ENCODE assay signal across 16 cellular contexts in the genomic region with DNA sequence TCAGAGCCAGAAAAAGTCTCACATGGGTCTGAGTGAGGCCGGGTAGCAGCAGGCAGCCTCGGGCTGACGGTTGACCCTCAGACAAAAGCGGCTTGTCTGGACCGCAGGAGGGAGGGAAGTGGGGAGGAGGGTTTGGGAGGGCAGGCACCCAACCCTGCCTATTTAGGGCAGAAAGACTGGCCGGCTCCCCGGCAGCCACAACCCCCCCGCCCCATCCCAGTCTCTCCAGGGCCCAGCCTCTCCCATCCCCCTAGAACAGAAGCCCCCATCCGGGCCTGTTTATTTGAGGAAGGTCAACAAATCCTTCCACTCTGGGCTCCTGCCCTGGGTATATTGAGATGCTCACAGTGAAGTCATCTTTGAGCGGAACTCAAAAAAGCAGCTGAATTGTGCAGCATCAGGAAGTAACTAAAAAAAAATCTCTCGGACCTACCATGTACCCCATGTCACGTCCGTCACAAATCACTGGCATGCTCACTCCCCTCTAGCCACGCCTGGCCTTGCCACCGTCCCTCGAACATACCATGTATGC. TPM values are rescaled to one million over a fixed set of nuclear protein-coding genes. Genes with fewer than 3 reads are reported as not detected.
DNase-seq lines count a peak whose midpoint lies in the region; ATAC-seq and TF ChIP-seq lines count a peak whose summit lies in the region.
"Had no signal": no experiment of that assay in that cellular context is flagged by ENCODE, and none has a peak within 500 bp of the region (broad histone marks: within the 10 kb centered on the region; RNA-seq: fewer than 3 reads in every experiment).

No MANE protein-coding gene starts in this region.

- BruUV-seq in PC-9 (replicated peaks; lab: Mats Ljungman, UMichigan), result no TSS peak

- H3K4me2 ChIP-seq in PC-9, result no peak overlapping the region

- no peaks in the 10 kb centered on the region for H3K9me2 ChIP-seq in PC-9 (ENCODE audit: insufficient read depth)

- 57 to 65% (median 63%) methylated on average over 13 to 16 of the region's 16 CpGs for WGBS in heart left ventricle, 4 donors
- WGBS in aorta, 2 donors, result 4 to 5% methylated on average over 15 to 16 of the region's 16 CpGs

- 0 out of 2 replicates have a peak, but pooled peaks cover 4% of the 10 kb centered on the region for H3F3A ChIP-seq in PC-9 (ENCODE audit: insufficient read depth, low read depth)

- intact Hi-C loops in Right ventricle myocardium inferior (cut with DNase I), result no loop called here
- intact Hi-C loops in cardiac septum (cut with DNase I), result no loop called here
- intact Hi-C loops in heart left ventricle (cut with DNase I), result no loop called here
- intact Hi-C loops in aorta (cut with DNase I), result no loop called here
- intact Hi-C loops in PC-9 (cut with micrococcal nuclease; ENCODE audit: unreplicated experiment), result no loop called here

- H3K79me2 ChIP-seq in PC-9 (ENCODE audit: low read depth), result no peaks in the 10 kb centered on the region

- peaks cover 45% of the 10 kb centered on the region for H3K27me3 Mint-ChIP-seq in nephron progenitor cell (ENCODE audit: low read depth, poor library complexity)

- no peak for DNase-seq in Right ventricle myocardium inferior (ENCODE audit: missing footprints)
- no peak for DNase-seq in cardiac septum (ENCODE audit: low spot score)
- DNase-seq in heart left ventricle, result peak in 2 of 5 donors; percentile 36 to 40
- DNase-seq in nephron progenitor cell, result peak; percentile 16
- peak; percentile 69 to 85 for DNase-seq in aorta
- DNase-seq in NCI-H82 treated with DMSO at 0.1 percent for 48 hours (lab: John Stamatoyannopoulos, UW; ENCODE audit: unreplicated experiment), result no peak
- no peak for DNase-seq in PC-9
- DNase-seq: activated CD4-positive, alpha-beta memory T cell treated with anti-CD3 and anti-CD28 coated beads for 36 hours; DMS53; effector CD4-positive, alpha-beta T cell; naive thymus-derived CD8-positive, alpha-beta T cell; NCI-H1092 treated with DMSO at 0.1 percent for 48 hours; NCI-H748 treated with DMSO at 0.1 percent for 48 hours; stimulated activated naive B cell treated with anti-CD40 and anti-IgM and Interleukin-4, amounts not matched to agents 10 μg/mL and 1 μg/mL and 100 μg/mL, for 72 hours had no signal

- H3K9me3 ChIP-seq in heart left ventricle (no peaks in the 10 kb centered on the region), aorta (ENCODE audit: control insufficient read depth, low read length) (no peaks in the 10 kb centered on the region), PC-9 (ENCODE audit: insufficient read depth, low read depth) (no peaks in the 10 kb centered on the region)

- H3K4me1 Mint-ChIP-seq in nephron progenitor cell, result peaks cover 32% of the 10 kb centered on the region

- peaks cover 0 to 36% (median 0%) of the 10 kb centered on the region in 9 donors for H3K27me3 ChIP-seq in heart left ventricle
- H3K27me3 ChIP-seq in aorta (ENCODE audit: control insufficient read depth in 1 of 2, insufficient read depth in 2 of 2, low read length in 1 of 2), result no peaks in the 10 kb centered on the region
- peaks cover 20% of the 10 kb centered on the region for H3K27me3 ChIP-seq in PC-9 (ENCODE audit: insufficient read depth, low read depth)

- peak overlapping the region in 8 of 12 donors; percentile 10 to 74 (median 52) for H3K27ac ChIP-seq in heart left ventricle
- H3K27ac ChIP-seq in aorta (ENCODE audit: low read depth in 1 of 2, low read length in 2 of 2), result peak overlapping the region; percentile 9 to 88
- no peak overlapping the region for H3K27ac ChIP-seq in PC-9

- ATAC-seq in Right ventricle myocardium inferior (peak; percentile 36), heart left ventricle (peak in 1 of 4 donors; percentile 45), aorta (ENCODE audit: low FRiP score) (peak; percentile 74), HG03520 (IDR thresholded peaks at IDR 0.05; ENCODE audit: unreplicated experiment) (no peak)
- ATAC-seq: naive thymus-derived CD8-positive, alpha-beta T cell; stimulated activated naive B cell treated with anti-CD40 and anti-IgM and Interleukin-4, amounts not matched to agents 10 μg/mL and 1 μg/mL and 100 μg/mL, for 72 hours had no signal

- H3K36me3 ChIP-seq in heart left ventricle, result peaks cover 0 to 11% (median 0%) of the 10 kb centered on the region in 9 donors
- no peaks in the 10 kb centered on the region for H3K36me3 ChIP-seq in aorta (ENCODE audit: control insufficient read depth in 1 of 2, insufficient read depth in 2 of 2, low read length in 1 of 2)
- H3K36me3 ChIP-seq in PC-9 (ENCODE audit: low read depth), result no peaks in the 10 kb centered on the region

- TF ChIP-seq CTCF in heart left ventricle (IDR thresholded peaks at IDR 0.05) (no peak), nephron progenitor cell (IDR thresholded peaks at IDR 0.05) (no peak), PC-9 (conservative IDR thresholded peaks at IDR 0.05) (no peak)

- H2AFZ ChIP-seq in PC-9, result no peak overlapping the region

- peaks cover 55% of the 10 kb centered on the region for H3K36me3 Mint-ChIP-seq in nephron progenitor cell (ENCODE audit: low read depth)

- POLR2A ChIA-PET in PC-9 (lab: Charles Lee; ENCODE audit: unreplicated experiment), result no interaction called here

- peaks cover 16% of the 10 kb centered on the region for H3K9me3 Mint-ChIP-seq in nephron progenitor cell
- H3K9me3 Mint-ChIP-seq: activated CD4-positive, alpha-beta memory T cell treated with anti-CD3 and anti-CD28 coated beads for 36 hours; stimulated activated naive B cell treated with anti-CD40 and anti-IgM and Interleukin-4, amounts not matched to agents 10 μg/mL and 1 μg/mL and 100 μg/mL, for 72 hours had no signal

- H3K4me1 ChIP-seq in heart left ventricle (peaks cover 0 to 19% (median 7%) of the 10 kb centered on the region in 12 donors), aorta (ENCODE audit: control insufficient read depth in 1 of 2, insufficient read depth in 2 of 2, low read length in 2 of 2) (peaks cover 0 to 3% of the 10 kb centered on the region in 2 donors), PC-9 (replicated peaks; ENCODE audit: insufficient read depth) (0 out of 2 replicates have a peak, but pooled peaks cover 5% of the 10 kb centered on the region)

- CTCF ChIA-PET in PC-9 (lab: Charles Lee), result interaction anchor here (0.6 kb wide), 1 partner anchor 105 kb away, joined by 4 read pairs; no protein-coding TSS in a partner anchor

- peak overlapping the region; percentile 92 for H3K27ac Mint-ChIP-seq in nephron progenitor cell
- H3K27ac Mint-ChIP-seq: activated CD4-positive, alpha-beta memory T cell treated with anti-CD3 and anti-CD28 coated beads for 36 hours; activated naive CD8-positive, alpha-beta T cell; stimulated activated naive B cell treated with anti-CD40 and anti-IgM and Interleukin-4, amounts not matched to agents 10 μg/mL and 1 μg/mL and 100 μg/mL, for 72 hours had no signal

- no peaks in the 10 kb centered on the region for H4K20me1 ChIP-seq in PC-9 (ENCODE audit: insufficient read depth)

- TF ChIP-seq POLR2A in heart left ventricle (IDR thresholded peaks at IDR 0.05), result no peak

- peak overlapping the region; percentile 67 for H3K4me3 Mint-ChIP-seq in nephron progenitor cell
- H3K4me3 Mint-ChIP-seq: activated CD4-positive, alpha-beta memory T cell treated with anti-CD3 and anti-CD28 coated beads for 36 hours; activated naive CD8-positive, alpha-beta T cell; naive thymus-derived CD8-positive, alpha-beta T cell; stimulated activated naive B cell treated with anti-CD40 and anti-IgM and Interleukin-4, amounts not matched to agents 10 μg/mL and 1 μg/mL and 100 μg/mL, for 72 hours had no signal

- H3K4me3 ChIP-seq in heart left ventricle, result peak overlapping the region in 1 of 12 donors; percentile 7
- no peak overlapping the region for H3K4me3 ChIP-seq in aorta (ENCODE audit: low read length in 2 of 2)
- no peak overlapping the region for H3K4me3 ChIP-seq in PC-9

RNA-seq across cellular contexts. Expression of a gene that starts 6.3 kb away (rescaled TPM):
- total RNA-seq in Right ventricle myocardium inferior (14.1 TPM), cardiac septum (23.8 TPM), heart left ventricle (10 to 100 TPM in 7 of 9 donors, 1 to 10 TPM in 2; 8.8 to 23.4 (median 15.1) TPM), aorta (100 to 1,000 TPM in 1 of 2 donors, 10 to 100 TPM in 1; 84.1 to 216 TPM), PC-9 (2021) (0.13 TPM in 1 of 2 replicates, not detected in the other)
- polyA plus RNA-seq in heart left ventricle (1 to 10 TPM; 2.4 to 9.1 TPM), aorta (10 to 100 TPM; 24.4 to 47.0 TPM)

RNA-seq across cellular contexts. Expression of a gene that starts 18.7 kb away (rescaled TPM):
- total RNA-seq in Right ventricle myocardium inferior (not detected), cardiac septum (not detected), heart left ventricle (not detected), aorta (1 to 10 TPM; 3.0 to 4.5 TPM), PC-9 (2021) (not detected in 2 replicates)
- polyA plus RNA-seq in heart left ventricle (not detected), aorta (not detected)
- total RNA-seq: naive thymus-derived CD8-positive, alpha-beta T cell had no signal
- polyA plus RNA-seq: naive thymus-derived CD8-positive, alpha-beta T cell had no signal

RNA-seq across cellular contexts. Expression of a gene that starts 29.8 kb away (rescaled TPM):
- total RNA-seq in Right ventricle myocardium inferior, result 3.8 TPM
- 8.6 TPM for total RNA-seq in cardiac septum
- total RNA-seq in heart left ventricle, result 10 to 100 TPM in 2 of 9 donors, 1 to 10 TPM in 7; 2.1 to 16.7 (median 4.9) TPM
- 1 to 10 TPM; 2.7 to 5.2 TPM for polyA plus RNA-seq in heart left ventricle
- total RNA-seq in aorta, result 10 to 100 TPM; 70.4 to 70.8 TPM
- 100 to 1,000 TPM in 1 of 2 donors, 10 to 100 TPM in 1; 17.3 to 119 TPM for polyA plus RNA-seq in aorta
- total RNA-seq in PC-9 (2021), result 0.28 TPM in 1 of 2 replicates, not detected in the other

RNA-seq across cellular contexts. Expression of a gene that starts 53.6 kb away (rescaled TPM):
- total RNA-seq in Right ventricle myocardium inferior, result 378 TPM
- total RNA-seq in cardiac septum, result 271 TPM
- total RNA-seq in heart left ventricle, result 100 to 1,000 TPM; 204 to 417 (median 283) TPM
- polyA plus RNA-seq in heart left ventricle, result 100 to 1,000 TPM; 290 to 302 TPM
- 100 to 1,000 TPM; 212 to 237 TPM for total RNA-seq in aorta
- 100 to 1,000 TPM; 197 to 240 TPM for polyA plus RNA-seq in aorta
- 211 and 239 TPM in 2 replicates for total RNA-seq in PC-9 (2021)

Comparison
In these comparisons a context has a peak if more than half of its experiments do, and no peak if none do; other contexts are left out.
1. DNase-seq: peak in nephron progenitor cell (single experiment) and aorta (2 of 2); none in Right ventricle myocardium inferior (single experiment), cardiac septum (single experiment), NCI-H82 treated with DMSO at 0.1 percent for 48 hours (single experiment) and PC-9 (0 of 2).